1 cellular context compared by ENCODE assay signal in the genomic region with DNA sequence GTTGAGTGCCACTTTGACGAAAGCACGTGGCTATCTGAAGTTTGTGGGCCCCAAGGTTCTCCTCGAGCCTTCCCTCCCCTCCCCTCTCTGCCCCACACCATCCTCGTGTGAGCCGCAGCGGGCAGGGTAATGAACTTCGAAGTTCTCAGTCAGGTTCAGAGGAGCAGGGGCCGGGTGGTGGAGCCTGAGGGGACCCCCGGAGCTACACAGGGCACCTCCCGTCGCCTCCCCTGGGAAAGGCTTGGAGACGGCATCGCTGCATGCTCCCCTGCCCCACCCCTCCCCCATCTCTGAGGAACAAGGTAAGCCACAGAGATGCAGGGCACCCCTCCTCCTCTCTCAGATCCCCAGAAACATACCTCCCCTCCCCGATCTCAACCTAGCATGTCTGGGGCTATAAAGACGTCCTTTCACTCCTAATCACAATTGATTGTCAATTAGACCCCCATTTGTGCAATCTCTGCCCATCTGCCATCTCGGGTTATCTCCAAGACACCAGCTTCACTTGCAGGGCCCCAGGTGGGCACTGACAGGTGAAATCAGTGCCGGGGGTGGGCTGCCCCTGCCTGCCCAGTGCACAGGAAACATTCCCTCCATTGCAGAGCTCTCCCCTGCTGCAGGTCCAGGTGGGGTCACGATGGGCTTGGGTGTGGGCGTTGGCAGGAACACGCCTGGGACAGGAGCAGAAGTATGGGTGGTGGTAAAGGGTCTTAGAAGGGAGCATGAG.
TF ChIP-seq lines count a peak whose summit lies in the region.

No MANE protein-coding gene starts in this region.

TF ChIP-seq in WTC11, 78 proteins besides CTCF, POLR2A, EP300 and RAD21 (continued from another document):
- TF ChIP-seq AR (CRISPR knock-in tag; IDR thresholded peaks at IDR 0.05) (no peak), FOXK1 (CRISPR knock-in tag; IDR thresholded peaks at IDR 0.05) (no peak), HMGA2 (CRISPR knock-in tag; IDR thresholded peaks at IDR 0.05) (no peak), IRF1 (CRISPR knock-in tag; IDR thresholded peaks at IDR 0.05) (no peak), GTF2I (CRISPR knock-in tag; conservative IDR thresholded peaks at IDR 0.05) (no peak), ZNF671 (CRISPR knock-in tag; IDR thresholded peaks at IDR 0.05) (no peak), ETV6 (CRISPR knock-in tag; IDR thresholded peaks at IDR 0.05) (no peak), KAT7 (CRISPR knock-in tag; IDR thresholded peaks at IDR 0.05; ENCODE audit: borderline replicate concordance) (no peak), ZNF121 (CRISPR knock-in tag; IDR thresholded peaks at IDR 0.05) (no peak), ATF1 (CRISPR knock-in tag; IDR thresholded peaks at IDR 0.05) (no peak)
- TF ChIP-seq, protein P1, sequence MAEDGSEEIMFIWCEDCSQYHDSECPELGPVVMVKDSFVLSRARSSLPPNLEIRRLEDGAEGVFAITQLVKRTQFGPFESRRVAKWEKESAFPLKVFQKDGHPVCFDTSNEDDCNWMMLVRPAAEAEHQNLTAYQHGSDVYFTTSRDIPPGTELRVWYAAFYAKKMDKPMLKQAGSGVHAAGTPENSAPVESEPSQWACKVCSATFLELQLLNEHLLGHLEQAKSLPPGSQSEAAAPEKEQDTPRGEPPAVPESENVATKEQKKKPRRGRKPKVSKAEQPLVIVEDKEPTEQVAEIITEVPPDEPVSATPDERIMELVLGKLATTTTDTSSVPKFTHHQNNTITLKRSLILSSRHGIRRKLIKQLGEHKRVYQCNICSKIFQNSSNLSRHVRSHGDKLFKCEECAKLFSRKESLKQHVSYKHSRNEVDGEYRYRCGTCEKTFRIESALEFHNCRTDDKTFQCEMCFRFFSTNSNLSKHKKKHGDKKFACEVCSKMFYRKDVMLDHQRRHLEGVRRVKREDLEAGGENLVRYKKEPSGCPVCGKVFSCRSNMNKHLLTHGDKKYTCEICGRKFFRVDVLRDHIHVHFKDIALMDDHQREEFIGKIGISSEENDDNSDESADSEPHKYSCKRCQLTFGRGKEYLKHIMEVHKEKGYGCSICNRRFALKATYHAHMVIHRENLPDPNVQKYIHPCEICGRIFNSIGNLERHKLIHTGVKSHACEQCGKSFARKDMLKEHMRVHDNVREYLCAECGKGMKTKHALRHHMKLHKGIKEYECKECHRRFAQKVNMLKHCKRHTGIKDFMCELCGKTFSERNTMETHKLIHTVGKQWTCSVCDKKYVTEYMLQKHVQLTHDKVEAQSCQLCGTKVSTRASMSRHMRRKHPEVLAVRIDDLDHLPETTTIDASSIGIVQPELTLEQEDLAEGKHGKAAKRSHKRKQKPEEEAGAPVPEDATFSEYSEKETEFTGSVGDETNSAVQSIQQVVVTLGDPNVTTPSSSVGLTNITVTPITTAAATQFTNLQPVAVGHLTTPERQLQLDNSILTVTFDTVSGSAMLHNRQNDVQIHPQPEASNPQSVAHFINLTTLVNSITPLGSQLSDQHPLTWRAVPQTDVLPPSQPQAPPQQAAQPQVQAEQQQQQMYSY (CRISPR knock-in tag; IDR thresholded peaks at IDR 0.05) = no peak
